19 cellular contexts compared by ENCODE assay signal in the genomic region with DNA sequence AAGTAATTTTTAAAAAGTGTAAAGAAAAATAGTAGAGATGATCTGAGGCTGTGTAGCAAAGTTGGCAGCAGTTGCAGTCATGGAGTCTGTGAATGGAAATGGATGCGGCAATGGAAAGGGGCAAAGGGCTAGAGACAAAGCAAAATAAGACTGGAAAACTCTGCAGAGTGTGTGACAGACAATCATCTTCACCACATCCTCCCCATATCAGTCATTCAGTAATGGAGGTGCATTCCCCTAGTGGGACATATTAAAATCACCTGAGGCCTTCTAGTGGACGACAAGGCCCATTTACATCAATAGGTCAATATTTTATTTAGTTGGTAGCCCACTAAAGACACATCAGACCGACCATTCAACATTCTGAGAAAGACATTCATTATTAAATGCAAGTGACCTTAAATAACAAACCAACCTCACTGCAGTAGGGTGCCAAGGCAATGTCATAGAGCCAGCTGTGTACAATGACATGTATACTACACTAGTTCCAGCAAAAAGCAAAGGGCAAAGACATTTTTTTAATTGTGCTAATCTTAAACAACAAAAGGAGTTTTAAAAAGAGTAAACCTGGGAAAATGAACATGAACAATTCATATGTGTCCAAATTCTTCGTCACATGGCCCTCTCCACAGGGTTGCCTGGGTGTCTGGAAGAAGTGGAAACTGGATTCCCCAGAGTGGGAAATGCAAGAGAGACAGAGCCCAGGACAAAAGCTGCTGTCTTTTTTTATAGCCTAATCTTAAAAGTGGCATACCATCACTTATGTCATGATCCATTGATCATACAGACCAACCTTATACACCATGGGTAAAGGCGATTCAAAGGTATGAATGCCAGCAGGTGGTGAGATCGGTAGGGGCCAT. TPM values are rescaled to one million over a fixed set of nuclear protein-coding genes. Genes with fewer than 3 reads are reported as not detected.
A peak's percentile ranks its signal among the peaks of the same experiment; 100 is the strongest.
DNase-seq lines count a peak whose midpoint lies in the region; ATAC-seq and TF ChIP-seq lines count a peak whose summit lies in the region.
"Had no signal": no experiment of that assay in that cellular context is flagged by ENCODE, and none has a peak within 500 bp of the region (broad histone marks: within the 10 kb centered on the region; RNA-seq: fewer than 3 reads in every experiment).

No MANE protein-coding gene starts in this region.

- no peaks in the 10 kb centered on the region for H3K9me2 ChIP-seq in GM23338 (ENCODE audit: insufficient read depth)

- H3K4me1 ChIP-seq in foreskin keratinocyte (peaks cover 31% of the 10 kb centered on the region), GM23338 (ENCODE audit: insufficient read depth) (no peaks in the 10 kb centered on the region), SJCRH30 (peaks cover 10% of the 10 kb centered on the region; the same call in 1 of the 2 replicates)

- H3K4me1 Mint-ChIP-seq in GM23338 = peaks cover 8% of the 10 kb centered on the region; the same call in 2 of the 3 replicates

- TF ChIP-seq CTCF in foreskin keratinocyte (conservative IDR thresholded peaks at IDR 0.05) (no peak), GM23338 (conservative IDR thresholded peaks at IDR 0.05; ENCODE audit: low read depth in 2 of 2) (no peak)

- H3K27me3 ChIP-seq in foreskin keratinocyte (no peaks in the 10 kb centered on the region), GM23338 (ENCODE audit: insufficient read depth) (no peaks in the 10 kb centered on the region), SJCRH30 (no peaks in the 10 kb centered on the region)
- H3K27me3 ChIP-seq: cardiac muscle cell had no signal

- ATAC-seq in GM18502 (IDR thresholded peaks at IDR 0.05; ENCODE audit: poor library complexity, unreplicated experiment) (peak; percentile 51), GM18907 (IDR thresholded peaks at IDR 0.05; ENCODE audit: unreplicated experiment) (peak; percentile 63), HG03432 (IDR thresholded peaks at IDR 0.05; ENCODE audit: unreplicated experiment) (peak; percentile 75), foreskin keratinocyte (no peak), GM23338 (no peak)

- H3F3A ChIP-seq in GM23338 (replicated peaks; ENCODE audit: low read depth) = no peaks in the 10 kb centered on the region

- no peak overlapping the region for H3K4me3 ChIP-seq in GM23338
- H3K4me3 ChIP-seq in SJCRH30 = no peak overlapping the region
- H3K4me3 ChIP-seq: cardiac muscle cell had no signal

- H3K27ac ChIP-seq in foreskin keratinocyte (peak overlapping the region; percentile 68), GM23338 (ENCODE audit: low read depth) (no peak overlapping the region), SJCRH30 (no peak overlapping the region)
- H3K27ac ChIP-seq: cardiac muscle cell, VCaP had no signal

- H3K4me2 ChIP-seq in GM23338 = no peak overlapping the region

- H3K79me2 ChIP-seq in GM23338 (replicated peaks; ENCODE audit: insufficient read depth) = no peaks in the 10 kb centered on the region

- H3K27me3 Mint-ChIP-seq in GM23338 (ENCODE audit: insufficient read depth, low read depth, poor library complexity) = peaks cover 7% of the 10 kb centered on the region
- H3K27me3 Mint-ChIP-seq: CD4-positive, alpha-beta memory T cell; dendritic cell treated with granulocyte-macrophage colony-stimulating factor and Interleukin-4, amounts not matched to agents 40 ng/mL and 50 ng/mL, for 4 days had no signal

- no peak overlapping the region; the same call in 1 of the 2 replicates for H3K27ac Mint-ChIP-seq in GM23338

- no peak overlapping the region for H2AFZ ChIP-seq in GM23338

- H3K9me3 ChIP-seq in SJCRH30 (replicated peaks) = no peaks in the 10 kb centered on the region

- DNase-seq in foreskin keratinocyte (no peak), SW480 (ENCODE audit: low spot score) (no peak), GM23338 (ENCODE audit: low spot score) (no peak), SJCRH30 (no peak), HUDEP-2 (lab: John Stamatoyannopoulos, UW; ENCODE audit: unreplicated experiment in 76 of 76) (no peak)
- DNase-seq: activated naive CD4-positive, alpha-beta T cell; CD4-positive, alpha-beta memory T cell; GDM1; NCI-H1694 treated with DMSO at 0.1 percent for 48 hours; NCI-H82; SHP77; stimulated activated CD4-positive, alpha-beta T cell treated with anti-CD3 and anti-CD28 coated beads, Interleukin-4, amount 100 ng/mL, for 4 hours; T-helper 2 cell had no signal

- H3K36me3 ChIP-seq in GM23338 (ENCODE audit: insufficient read depth) (no peaks in the 10 kb centered on the region), SJCRH30 (no peaks in the 10 kb centered on the region)
- H3K36me3 ChIP-seq: cardiac muscle cell had no signal

- no peak overlapping the region for H3K4me3 Mint-ChIP-seq in GM23338
- H3K4me3 Mint-ChIP-seq: CD4-positive, alpha-beta memory T cell; dendritic cell treated with granulocyte-macrophage colony-stimulating factor and Interleukin-4, amounts not matched to agents 40 ng/mL and 50 ng/mL, for 4 days had no signal

- no peaks in the 10 kb centered on the region for H3K9me3 Mint-ChIP-seq in GM23338

- no peaks in the 10 kb centered on the region for H3K36me3 Mint-ChIP-seq in GM23338 (ENCODE audit: low read depth)
- H3K36me3 Mint-ChIP-seq: CD4-positive, alpha-beta memory T cell had no signal

- H4K20me1 ChIP-seq in GM23338 (replicated peaks; ENCODE audit: insufficient read depth) = no peaks in the 10 kb centered on the region

TF ChIP-seq in GM23338, 12 proteins besides CTCF, POLR2A, EP300 and RAD21:
- TF ChIP-seq ZNF114 (CRISPR knock-in tag; IDR thresholded peaks at IDR 0.05) = no peak
- no peak for TF ChIP-seq CREB1 (CRISPR knock-in tag; IDR thresholded peaks at IDR 0.05; ENCODE audit: low read depth)
- TF ChIP-seq EZH2 (IDR thresholded peaks at IDR 0.05; ENCODE audit: low read depth, unreplicated experiment) = no peak
- no peak for TF ChIP-seq ZNF331 (CRISPR knock-in tag; IDR thresholded peaks at IDR 0.05; ENCODE audit: low read depth)
- TF ChIP-seq, protein P1, sequence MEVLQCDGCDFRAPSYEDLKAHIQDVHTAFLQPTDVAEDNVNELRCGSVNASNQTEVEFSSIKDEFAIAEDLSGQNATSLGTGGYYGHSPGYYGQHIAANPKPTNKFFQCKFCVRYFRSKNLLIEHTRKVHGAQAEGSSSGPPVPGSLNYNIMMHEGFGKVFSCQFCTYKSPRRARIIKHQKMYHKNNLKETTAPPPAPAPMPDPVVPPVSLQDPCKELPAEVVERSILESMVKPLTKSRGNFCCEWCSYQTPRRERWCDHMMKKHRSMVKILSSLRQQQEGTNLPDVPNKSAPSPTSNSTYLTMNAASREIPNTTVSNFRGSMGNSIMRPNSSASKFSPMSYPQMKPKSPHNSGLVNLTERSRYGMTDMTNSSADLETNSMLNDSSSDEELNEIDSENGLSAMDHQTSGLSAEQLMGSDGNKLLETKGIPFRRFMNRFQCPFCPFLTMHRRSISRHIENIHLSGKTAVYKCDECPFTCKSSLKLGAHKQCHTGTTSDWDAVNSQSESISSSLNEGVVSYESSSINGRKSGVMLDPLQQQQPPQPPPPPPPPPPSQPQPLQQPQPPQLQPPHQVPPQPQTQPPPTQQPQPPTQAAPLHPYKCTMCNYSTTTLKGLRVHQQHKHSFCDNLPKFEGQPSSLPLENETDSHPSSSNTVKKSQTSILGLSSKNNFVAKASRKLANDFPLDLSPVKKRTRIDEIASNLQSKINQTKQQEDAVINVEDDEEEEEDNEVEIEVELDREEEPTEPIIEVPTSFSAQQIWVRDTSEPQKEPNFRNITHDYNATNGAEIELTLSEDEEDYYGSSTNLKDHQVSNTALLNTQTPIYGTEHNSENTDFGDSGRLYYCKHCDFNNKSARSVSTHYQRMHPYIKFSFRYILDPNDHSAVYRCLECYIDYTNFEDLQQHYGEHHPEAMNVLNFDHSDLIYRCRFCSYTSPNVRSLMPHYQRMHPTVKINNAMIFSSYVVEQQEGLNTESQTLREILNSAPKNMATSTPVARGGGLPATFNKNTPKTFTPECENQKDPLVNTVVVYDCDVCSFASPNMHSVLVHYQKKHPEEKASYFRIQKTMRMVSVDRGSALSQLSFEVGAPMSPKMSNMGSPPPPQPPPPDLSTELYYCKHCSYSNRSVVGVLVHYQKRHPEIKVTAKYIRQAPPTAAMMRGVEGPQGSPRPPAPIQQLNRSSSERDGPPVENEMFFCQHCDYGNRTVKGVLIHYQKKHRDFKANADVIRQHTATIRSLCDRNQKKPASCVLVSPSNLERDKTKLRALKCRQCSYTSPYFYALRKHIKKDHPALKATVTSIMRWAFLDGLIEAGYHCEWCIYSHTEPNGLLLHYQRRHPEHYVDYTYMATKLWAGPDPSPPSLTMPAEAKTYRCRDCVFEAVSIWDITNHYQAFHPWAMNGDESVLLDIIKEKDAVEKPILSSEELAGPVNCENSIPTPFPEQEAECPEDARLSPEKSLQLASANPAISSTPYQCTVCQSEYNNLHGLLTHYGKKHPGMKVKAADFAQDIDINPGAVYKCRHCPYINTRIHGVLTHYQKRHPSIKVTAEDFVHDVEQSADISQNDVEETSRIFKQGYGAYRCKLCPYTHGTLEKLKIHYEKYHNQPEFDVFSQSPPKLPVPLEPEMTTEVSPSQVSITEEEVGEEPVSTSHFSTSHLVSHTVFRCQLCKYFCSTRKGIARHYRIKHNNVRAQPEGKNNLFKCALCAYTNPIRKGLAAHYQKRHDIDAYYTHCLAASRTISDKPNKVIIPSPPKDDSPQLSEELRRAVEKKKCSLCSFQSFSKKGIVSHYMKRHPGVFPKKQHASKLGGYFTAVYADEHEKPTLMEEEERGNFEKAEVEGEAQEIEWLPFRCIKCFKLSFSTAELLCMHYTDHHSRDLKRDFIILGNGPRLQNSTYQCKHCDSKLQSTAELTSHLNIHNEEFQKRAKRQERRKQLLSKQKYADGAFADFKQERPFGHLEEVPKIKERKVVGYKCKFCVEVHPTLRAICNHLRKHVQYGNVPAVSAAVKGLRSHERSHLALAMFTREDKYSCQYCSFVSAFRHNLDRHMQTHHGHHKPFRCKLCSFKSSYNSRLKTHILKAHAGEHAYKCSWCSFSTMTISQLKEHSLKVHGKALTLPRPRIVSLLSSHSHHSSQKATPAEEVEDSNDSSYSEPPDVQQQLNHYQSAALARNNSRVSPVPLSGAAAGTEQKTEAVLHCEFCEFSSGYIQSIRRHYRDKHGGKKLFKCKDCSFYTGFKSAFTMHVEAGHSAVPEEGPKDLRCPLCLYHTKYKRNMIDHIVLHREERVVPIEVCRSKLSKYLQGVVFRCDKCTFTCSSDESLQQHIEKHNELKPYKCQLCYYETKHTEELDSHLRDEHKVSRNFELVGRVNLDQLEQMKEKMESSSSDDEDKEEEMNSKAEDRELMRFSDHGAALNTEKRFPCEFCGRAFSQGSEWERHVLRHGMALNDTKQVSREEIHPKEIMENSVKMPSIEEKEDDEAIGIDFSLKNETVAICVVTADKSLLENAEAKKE (CRISPR knock-in tag; IDR thresholded peaks at IDR 0.05) = no peak
- no peak for TF ChIP-seq EZH2phosphoT487 (IDR thresholded peaks at IDR 0.05; ENCODE audit: unreplicated experiment)

RNA-seq across cellular contexts. Expression of gene RAP2B, which starts 15.6 kb away (rescaled TPM):
- 25.8 and 28.0 TPM in 2 replicates for total RNA-seq in foreskin keratinocyte
- polyA plus RNA-seq in foreskin keratinocyte (11.8 and 12.2 TPM in 2 replicates), GM23338 (2016; fragmentation: Nextera tagmentation; extraction: Ambion mirVana) (21.8 and 22.5 TPM in 2 replicates)
- 21.2 and 24.0 TPM in 2 replicates for total RNA-seq in GM23338 (2014; rRNA removed; shearing (Covaris generic))
- total RNA-seq in SJCRH30 (2014; rRNA removed; shearing (Covaris generic)) = 13.7 and 13.9 TPM in 2 replicates

Comparison
In these comparisons a context has a peak if more than half of its experiments do, and no peak if none do; other contexts are left out.
1. ATAC-seq: peak in GM18502 (single experiment), GM18907 (single experiment) and HG03432 (single experiment); none in foreskin keratinocyte (single experiment) and GM23338 (single experiment).